ENCODE assay signal across 24 cellular contexts in the genomic region with DNA sequence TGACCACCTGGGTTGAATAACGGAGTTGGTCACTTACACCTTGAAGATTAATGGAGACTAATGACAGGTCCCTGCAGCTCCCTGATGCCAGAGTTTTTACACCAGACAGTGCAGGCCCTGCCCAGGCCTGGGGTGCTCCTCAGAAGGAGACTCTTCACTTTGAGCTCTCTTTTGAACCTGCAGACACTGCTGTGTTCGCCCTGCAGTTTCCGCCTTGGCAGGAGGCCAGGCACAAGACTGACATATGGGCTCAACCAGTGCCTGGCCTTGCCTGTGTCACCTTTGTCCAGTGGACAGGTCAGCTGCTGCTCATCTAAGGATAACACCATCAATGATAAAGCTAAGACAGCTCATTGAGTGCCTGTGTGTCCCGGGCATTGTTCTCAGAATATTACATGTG. TPM values are rescaled to one million over a fixed set of nuclear protein-coding genes. Genes with fewer than 3 reads are reported as not detected.
A peak's percentile ranks its signal among the peaks of the same experiment; 100 is the strongest.
DNase-seq lines count a peak whose midpoint lies in the region; ATAC-seq, FAIRE-seq and TF ChIP-seq lines count a peak whose summit lies in the region.
"Had no signal": no experiment of that assay in that cellular context is flagged by ENCODE, and none has a peak within 500 bp of the region (broad histone marks: within the 10 kb centered on the region; RNA-seq: fewer than 3 reads in every experiment).

No MANE protein-coding gene starts in this region.

- TF ChIP-seq CTCF in C4-2B (conservative IDR thresholded peaks at IDR 0.05) (no peak), K562 (IDR thresholded peaks at IDR 0.05 in 2 of 3, conservative IDR thresholded peaks at IDR 0.05 in 1 of 3; ENCODE audit: insufficient read depth in 2 of 3, low read depth in 1 of 3, low read length in 3 of 3) (no peak)

- no peak for ATAC-seq in K562
- no peak for ATAC-seq in GM19463 (IDR thresholded peaks at IDR 0.05; ENCODE audit: unreplicated experiment)
- ATAC-seq: A549, HCT116 had no signal

- no peak for TF ChIP-seq POLR2A in K562 (conservative IDR thresholded peaks at IDR 0.05)

- intact Hi-C loops in K562 (cut with micrococcal nuclease), result no loop called here

- peaks cover 3% of the 10 kb centered on the region for H3K9me1 ChIP-seq in K562 (ENCODE audit: control insufficient read depth, insufficient read depth, low read length)

- no peak for DNase-seq in K562 (ENCODE audit: extremely low read depth in 1 of 4, low spot score in 3 of 4)
- peak; percentile 17 for DNase-seq in cerebellum (ENCODE audit: low spot score)
- DNase-seq in small intestine, result peak; percentile 26
- no peak for DNase-seq in HCEC 1CT
- DNase-seq in kidney tubule cell (ENCODE audit: low spot score), result no peak
- DNase-seq: 8988T; ACHN; AML-193; BE2C; Calu3; CD4-positive, alpha-beta memory T cell; COR-L47; DMS79; EL; GF-D8; GM23248; H7 had no signal

- H3K79me2 ChIP-seq in K562 (ENCODE audit: control insufficient read depth, insufficient read depth, low read length), result peaks cover 28% of the 10 kb centered on the region

- H3K4me1 ChIP-seq in K562 (replicated peaks in 1 of 2; ENCODE audit: control insufficient read depth in 2 of 2, insufficient read depth in 2 of 2, low read length in 2 of 2) (peaks cover 6 to 8% of the 10 kb centered on the region in 2 experiments), small intestine (ENCODE audit: control insufficient read depth in 2 of 2, insufficient read depth in 1 of 2, low read depth in 1 of 2, low read length in 1 of 2) (no peaks in the 10 kb centered on the region)

- no peak overlapping the region for H3K9ac ChIP-seq in K562 (ENCODE audit: insufficient read depth in 1 of 2, low read depth in 2 of 2, low read length in 2 of 2)
- H3K9ac ChIP-seq: BLaER1 treated with 17β-estradiol and CSF1 and Interleukin-3, amounts not matched to agents 10 nM and 100 nM; GM23248 had no signal

- WGBS in K562 (ENCODE audit: insufficient coverage, low coverage, missing lambda C conversion rate), result 89% methylated on average over 4 of the region's 4 CpGs
- WGBS in small intestine, 3 donors, result 73 to 84% (median 73%) methylated on average over 4 of the region's 4 CpGs

- no peak overlapping the region for H3K4me2 ChIP-seq in K562 (ENCODE audit: insufficient read depth, low read length)
- H3K4me2 ChIP-seq: A549; BLaER1 treated with 17β-estradiol and CSF1 and Interleukin-3, amounts not matched to agents 10 nM and 100 nM had no signal

- TF ChIP-seq EP300 in K562 (IDR thresholded peaks at IDR 0.05; ENCODE audit: low read length), result no peak

- CTCF ChIA-PET in K562 (lab: Yijun Ruan, JAX; ENCODE audit: low intra/inter-chr PET ratio), result no interaction called here

- H3K9me3 ChIP-seq in K562 (replicated peaks; ENCODE audit: control insufficient read depth, insufficient read depth, low read depth, low read length) (no peaks in the 10 kb centered on the region), small intestine (ENCODE audit: control insufficient read depth, low read depth) (no peaks in the 10 kb centered on the region)
- H3K9me3 ChIP-seq: A549; BE2C; BLaER1 treated with 17β-estradiol and CSF1 and Interleukin-3, amounts not matched to agents 10 nM and 100 nM had no signal

- no TSS peak for BruUV-seq in K562 (replicated peaks; lab: Mats Ljungman, UMichigan)

- H3K27me3 ChIP-seq in K562 (ENCODE audit: control insufficient read depth in 2 of 2, insufficient read depth in 2 of 2, low read length in 2 of 2), result no peaks in the 10 kb centered on the region
- no peaks in the 10 kb centered on the region for H3K27me3 ChIP-seq in small intestine (ENCODE audit: control insufficient read depth in 2 of 2, insufficient read depth in 2 of 2, low read length in 2 of 2)
- H3K27me3 ChIP-seq: BE2C; BLaER1 treated with 17β-estradiol and CSF1 and Interleukin-3, amounts not matched to agents 10 nM and 100 nM had no signal

- H3K36me3 ChIP-seq in K562 (ENCODE audit: control insufficient read depth, insufficient read depth, low read length), result peaks cover 81% of the 10 kb centered on the region
- H3K36me3 ChIP-seq in small intestine (ENCODE audit: control insufficient read depth in 2 of 2, insufficient read depth in 2 of 2, low read length in 2 of 2), result peaks cover 24 to 25% of the 10 kb centered on the region in 2 donors

- H3K4me3 ChIP-seq in K562 (no peak overlapping the region), small intestine (ENCODE audit: low read depth in 1 of 2, low read length in 2 of 2) (no peak overlapping the region)
- H3K4me3 ChIP-seq: A549; BLaER1 treated with 17β-estradiol and CSF1 and Interleukin-3, amounts not matched to agents 10 nM and 100 nM; GM23248 had no signal

- no peak for TF ChIP-seq RAD21 in K562 (CRISPR knock-in tag; conservative IDR thresholded peaks at IDR 0.05 in 1 of 2, IDR thresholded peaks at IDR 0.05 in 1 of 2)

- in situ Hi-C loops in K562 (cut with MboI), result no loop called here

- no peak overlapping the region for H2AFZ ChIP-seq in K562 (ENCODE audit: low read depth, low read length)
- H2AFZ ChIP-seq: GM23248 had no signal

- FAIRE-seq in K562 (lab: Jason Lieb, UNC) (no peak), small intestine (lab: Jason Lieb, UNC) (no peak)
- FAIRE-seq: A549, GM12891, H1 had no signal

- POLR2A ChIA-PET in K562 (lab: Yijun Ruan, JAX), result interaction anchor here (0.6 to 14.6 kb wide), 4 partner anchors 10 to 133 kb away, joined by 3 to 200 read pairs (median 4); no protein-coding TSS in a partner anchor

- peaks cover 5% of the 10 kb centered on the region; the same call in 1 of the 2 replicates for H4K20me1 ChIP-seq in K562 (replicated peaks; ENCODE audit: control insufficient read depth, insufficient read depth, low read length)

- peak overlapping the region; percentile 3; the same call in 1 of the 2 replicates for H3K27ac ChIP-seq in C4-2B
- H3K27ac ChIP-seq in K562 (ENCODE audit: extremely low read depth, low read depth, low read length), result no peak overlapping the region
- no peak overlapping the region for H3K27ac ChIP-seq in small intestine (ENCODE audit: low read depth in 1 of 2, low read length in 1 of 2)
- H3K27ac ChIP-seq: A549; BLaER1 treated with 17β-estradiol and CSF1 and Interleukin-3, amounts not matched to agents 10 nM and 100 nM; GM23248 had no signal

RNA-seq across cellular contexts. Expression of a gene that starts 5.2 kb away (rescaled TPM):
- 216 and 291 TPM in 2 replicates for total RNA-seq in K562 (2011; cell fraction: chromatin; rRNA removed; ENCODE audit: low replicate concordance)
- total RNA-seq in K562 (2011; cell fraction: nucleolus; rRNA removed), result 159 and 160 TPM in 2 replicates
- 167 and 180 TPM in 2 replicates for total RNA-seq in K562 (2011; cell fraction: nucleoplasm; rRNA removed)
- total RNA-seq in K562 (2014; rRNA removed) (34.2 and 40.1 TPM in 2 replicates), K562 (2014; rRNA removed; fragmentation: Illumina TruSeq; extraction: Trizol) (27.6 and 28.6 TPM in 2 replicates), K562 (2015; rRNA removed; fragmentation: Illumina TruSeq; extraction: Trizol) (29.0 and 30.6 TPM in 2 replicates), K562 (2021) (38.5 and 42.3 TPM in 2 replicates), cerebellum (112 TPM)
- polyA plus RNA-seq in K562 (2011; rRNA removed) (32.6 and 32.8 TPM in 2 replicates), K562 (2014; fragmentation: Illumina TruSeq; extraction: Trizol) (30.6 and 32.2 TPM in 2 replicates), K562 (2014; fragmentation: Nextera tagmentation; extraction: Ambion mirVana) (10 to 100 TPM in 1 of 2 experiments, 1 to 10 TPM in 1; 9.9 to 10.5 TPM), K562 (2014; rRNA removed) (30.4 and 32.0 TPM in 2 replicates), small intestine (10 to 100 TPM; 15.1 to 18.3 (median 18.3) TPM)
- polyA plus RNA-seq in K562 (2011; cell fraction: cytosol; rRNA removed), result 20.9 and 23.7 TPM in 2 replicates
- 128 and 143 TPM in 2 replicates for polyA plus RNA-seq in K562 (2011; cell fraction: nucleus; rRNA removed)
- polyA plus RNA-seq in K562 (2012), result 23.1 and 25.5 TPM in 2 replicates
- polyA minus RNA-seq in K562 (2011; rRNA and poly(A)+ RNA removed), result 51.3 and 51.8 TPM in 2 replicates
- 16.5 and 21.1 TPM in 2 replicates for polyA minus RNA-seq in K562 (2011; cell fraction: cytosol; rRNA and poly(A)+ RNA removed)
- polyA minus RNA-seq in K562 (2011; cell fraction: nucleus; rRNA and poly(A)+ RNA removed), result 79.6 and 106 TPM in 2 replicates

RNA-seq across cellular contexts. Expression of a gene that starts 30.8 kb away (rescaled TPM):
- total RNA-seq in K562 (2011; cell fraction: chromatin; rRNA removed; ENCODE audit: low replicate concordance), result not detected in 2 replicates
- total RNA-seq in K562 (2011; cell fraction: nucleolus; rRNA removed), result not detected in 2 replicates
- total RNA-seq in K562 (2011; cell fraction: nucleoplasm; rRNA removed), result not detected in 2 replicates
- total RNA-seq in K562 (2014; rRNA removed) (not detected in 2 replicates), K562 (2014; rRNA removed; fragmentation: Illumina TruSeq; extraction: Trizol) (not detected in 2 replicates), K562 (2015; rRNA removed; fragmentation: Illumina TruSeq; extraction: Trizol) (not detected in 2 replicates), K562 (2021) (not detected in 2 replicates), cerebellum (not detected)
- polyA plus RNA-seq in K562 (2011; rRNA removed) (not detected in 2 replicates), K562 (2014; fragmentation: Illumina TruSeq; extraction: Trizol) (not detected in 2 replicates), K562 (2014; fragmentation: Nextera tagmentation; extraction: Ambion mirVana) (not detected), K562 (2014; rRNA removed) (not detected in 2 replicates), small intestine (under 1 TPM in 1 of 3 donors, not detected in 2; 0.09 TPM)
- not detected in 2 replicates for polyA plus RNA-seq in K562 (2011; cell fraction: cytosol; rRNA removed)
- polyA plus RNA-seq in K562 (2011; cell fraction: nucleus; rRNA removed), result not detected in 2 replicates
- not detected in 2 replicates for polyA plus RNA-seq in K562 (2012)
- polyA minus RNA-seq in K562 (2011; rRNA and poly(A)+ RNA removed), result not detected in 2 replicates
- not detected in 2 replicates for polyA minus RNA-seq in K562 (2011; cell fraction: cytosol; rRNA and poly(A)+ RNA removed)
- polyA minus RNA-seq in K562 (2011; cell fraction: nucleus; rRNA and poly(A)+ RNA removed), result not detected in 2 replicates
- total RNA-seq: Calu3; CD4-positive, alpha-beta memory T cell; GM23248; H1 had no signal
- polyA plus RNA-seq: A549; CD4-positive, alpha-beta memory T cell; GM23248 had no signal

RNA-seq across cellular contexts. Expression of a gene that starts 55.1 kb away (rescaled TPM):
- total RNA-seq in K562 (2011; cell fraction: chromatin; rRNA removed; ENCODE audit: low replicate concordance), result 86.0 and 94.1 TPM in 2 replicates
- total RNA-seq in K562 (2011; cell fraction: nucleolus; rRNA removed), result 41.9 and 46.3 TPM in 2 replicates
- total RNA-seq in K562 (2011; cell fraction: nucleoplasm; rRNA removed), result 65.2 and 107 TPM in 2 replicates
- 39.8 and 40.1 TPM in 2 replicates for total RNA-seq in K562 (2014; rRNA removed)
- 44.5 and 49.8 TPM in 2 replicates for total RNA-seq in K562 (2014; rRNA removed; fragmentation: Illumina TruSeq; extraction: Trizol)
- 40.5 and 40.9 TPM in 2 replicates for total RNA-seq in K562 (2015; rRNA removed; fragmentation: Illumina TruSeq; extraction: Trizol)
- 75.5 and 84.9 TPM in 2 replicates for total RNA-seq in K562 (2021)
- 96.4 and 118 TPM in 2 replicates for polyA plus RNA-seq in K562 (2011; rRNA removed)
- polyA plus RNA-seq in K562 (2011; cell fraction: cytosol; rRNA removed), result 57.9 and 73.1 TPM in 2 replicates
- polyA plus RNA-seq in K562 (2011; cell fraction: nucleus; rRNA removed), result 97.2 and 104 TPM in 2 replicates
- 84.4 and 103 TPM in 2 replicates for polyA plus RNA-seq in K562 (2012)
- 75.5 and 83.7 TPM in 2 replicates for polyA plus RNA-seq in K562 (2014; fragmentation: Illumina TruSeq; extraction: Trizol)
- polyA plus RNA-seq in K562 (2014; fragmentation: Nextera tagmentation; extraction: Ambion mirVana), result 10 to 100 TPM; 27.3 to 32.9 TPM
- polyA plus RNA-seq in K562 (2014; rRNA removed), result 53.4 and 56.3 TPM in 2 replicates
- 87.3 and 94.7 TPM in 2 replicates for polyA minus RNA-seq in K562 (2011; rRNA and poly(A)+ RNA removed)
- polyA minus RNA-seq in K562 (2011; cell fraction: cytosol; rRNA and poly(A)+ RNA removed), result 52.4 and 62.1 TPM in 2 replicates
- polyA minus RNA-seq in K562 (2011; cell fraction: nucleus; rRNA and poly(A)+ RNA removed), result 32.6 and 50.8 TPM in 2 replicates
- 39.6 TPM for total RNA-seq in cerebellum
- 100 to 1,000 TPM in 2 of 3 donors, 10 to 100 TPM in 1; 67.6 to 159 (median 111) TPM for polyA plus RNA-seq in small intestine

Comparison
In these comparisons a context has a peak if more than half of its experiments do, and no peak if none do; other contexts are left out.
1. DNase-seq: peak in cerebellum (single experiment) and small intestine (single experiment); none in K562 (0 of 4), HCEC 1CT (single experiment) and kidney tubule cell (single experiment).